In the genomic region with DNA sequence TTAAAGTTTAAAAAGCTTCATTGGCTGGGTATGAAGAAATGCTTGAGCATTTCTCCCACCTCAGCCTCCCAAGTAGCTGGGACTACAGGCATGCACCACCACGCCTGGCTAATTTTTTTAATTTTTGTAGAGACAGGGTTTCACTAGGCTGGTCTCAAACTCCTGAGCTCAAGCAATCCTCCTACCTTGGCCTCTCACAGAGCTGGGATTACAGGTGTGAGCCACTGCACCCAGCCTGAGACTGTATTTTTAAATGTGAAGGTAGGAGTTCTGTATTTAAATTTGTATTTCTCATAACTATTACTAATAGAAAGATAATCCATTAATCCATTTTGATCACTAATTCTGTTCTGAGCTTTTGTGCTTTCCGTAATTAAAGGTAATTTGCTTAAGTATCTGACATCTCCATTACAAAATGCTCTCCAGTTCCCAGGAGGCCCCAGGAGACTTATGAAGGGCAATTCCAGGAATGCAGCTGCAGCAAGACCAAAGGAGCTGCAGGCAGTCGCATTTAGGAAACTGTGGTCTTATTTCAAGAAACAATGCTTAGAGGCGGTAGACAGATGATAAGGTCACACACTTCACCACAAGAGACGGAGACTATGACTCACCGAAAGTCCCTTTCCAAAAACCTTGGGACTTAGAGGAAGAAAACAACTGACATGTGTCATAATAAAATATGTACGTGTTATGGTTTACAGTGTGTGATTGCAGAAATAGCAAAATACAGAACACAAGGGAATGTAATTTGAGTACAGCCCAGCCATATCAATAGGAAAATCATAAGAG, we compare ENCODE assay signal across 1 cellular context.
TF ChIP-seq lines count a peak whose summit lies in the region.

No MANE protein-coding gene starts in this region.

TF ChIP-seq in SK-N-SH, 30 proteins besides CTCF, POLR2A, EP300 and RAD21:
- no peak for TF ChIP-seq GABPA (IDR thresholded peaks at IDR 0.05; ENCODE audit: low read depth)
- no peak for TF ChIP-seq CHD2 (IDR thresholded peaks at IDR 0.05; ENCODE audit: low read length, partially characterized antibody)
- TF ChIP-seq MXI1 (IDR thresholded peaks at IDR 0.05; ENCODE audit: low read depth, low read length): no peak
- TF ChIP-seq, protein P1, sequence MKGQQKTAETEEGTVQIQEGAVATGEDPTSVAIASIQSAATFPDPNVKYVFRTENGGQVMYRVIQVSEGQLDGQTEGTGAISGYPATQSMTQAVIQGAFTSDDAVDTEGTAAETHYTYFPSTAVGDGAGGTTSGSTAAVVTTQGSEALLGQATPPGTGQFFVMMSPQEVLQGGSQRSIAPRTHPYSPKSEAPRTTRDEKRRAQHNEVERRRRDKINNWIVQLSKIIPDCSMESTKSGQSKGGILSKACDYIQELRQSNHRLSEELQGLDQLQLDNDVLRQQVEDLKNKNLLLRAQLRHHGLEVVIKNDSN (IDR thresholded peaks at IDR 0.05; ENCODE audit: borderline replicate concordance, low read depth): no peak
- TF ChIP-seq SMC3 (IDR thresholded peaks at IDR 0.05; ENCODE audit: low read depth, low read length): no peak
- TF ChIP-seq NRF1 (IDR thresholded peaks at IDR 0.05; ENCODE audit: low read depth, low read length): no peak
- TF ChIP-seq ZBTB33 (IDR thresholded peaks at IDR 0.05; ENCODE audit: borderline replicate concordance, low read depth): no peak
- TF ChIP-seq RCOR1 (IDR thresholded peaks at IDR 0.05; ENCODE audit: low read length): no peak
- TF ChIP-seq, protein P2, sequence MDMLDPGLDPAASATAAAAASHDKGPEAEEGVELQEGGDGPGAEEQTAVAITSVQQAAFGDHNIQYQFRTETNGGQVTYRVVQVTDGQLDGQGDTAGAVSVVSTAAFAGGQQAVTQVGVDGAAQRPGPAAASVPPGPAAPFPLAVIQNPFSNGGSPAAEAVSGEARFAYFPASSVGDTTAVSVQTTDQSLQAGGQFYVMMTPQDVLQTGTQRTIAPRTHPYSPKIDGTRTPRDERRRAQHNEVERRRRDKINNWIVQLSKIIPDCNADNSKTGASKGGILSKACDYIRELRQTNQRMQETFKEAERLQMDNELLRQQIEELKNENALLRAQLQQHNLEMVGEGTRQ (IDR thresholded peaks at IDR 0.05; ENCODE audit: borderline replicate concordance, low read depth, low read length): no peak
- no peak; the same call in 1 of the 2 replicates for TF ChIP-seq POLR2AphosphoS5 (IDR thresholded peaks at IDR 0.05; ENCODE audit: low read depth, low read length)
- TF ChIP-seq FOSL2 (IDR thresholded peaks at IDR 0.05; ENCODE audit: borderline replicate concordance, low read depth): peak; percentile 82
- no peak for TF ChIP-seq FOXJ3 (CRISPR knock-in tag; IDR thresholded peaks at IDR 0.05)
- peak; percentile 79; the same call in 1 of the 2 replicates for TF ChIP-seq RXRA (IDR thresholded peaks at IDR 0.05; ENCODE audit: borderline replicate concordance, low read depth)
- TF ChIP-seq NFIC (IDR thresholded peaks at IDR 0.05; ENCODE audit: borderline replicate concordance): peak; percentile 62; the same call in 1 of the 2 replicates
- no peak for TF ChIP-seq MAX (IDR thresholded peaks at IDR 0.05; ENCODE audit: low read depth)
- no peak for TF ChIP-seq YY1 (IDR thresholded peaks at IDR 0.05; ENCODE audit: low read depth)
- TF ChIP-seq FOXM1 (IDR thresholded peaks at IDR 0.05; ENCODE audit: low read depth): no peak
- TF ChIP-seq ELF1 (IDR thresholded peaks at IDR 0.05): no peak
- no peak for TF ChIP-seq RFX5 (IDR thresholded peaks at IDR 0.05; ENCODE audit: low read length)
- TF ChIP-seq, protein P3, sequence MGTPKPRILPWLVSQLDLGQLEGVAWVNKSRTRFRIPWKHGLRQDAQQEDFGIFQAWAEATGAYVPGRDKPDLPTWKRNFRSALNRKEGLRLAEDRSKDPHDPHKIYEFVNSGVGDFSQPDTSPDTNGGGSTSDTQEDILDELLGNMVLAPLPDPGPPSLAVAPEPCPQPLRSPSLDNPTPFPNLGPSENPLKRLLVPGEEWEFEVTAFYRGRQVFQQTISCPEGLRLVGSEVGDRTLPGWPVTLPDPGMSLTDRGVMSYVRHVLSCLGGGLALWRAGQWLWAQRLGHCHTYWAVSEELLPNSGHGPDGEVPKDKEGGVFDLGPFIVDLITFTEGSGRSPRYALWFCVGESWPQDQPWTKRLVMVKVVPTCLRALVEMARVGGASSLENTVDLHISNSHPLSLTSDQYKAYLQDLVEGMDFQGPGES (IDR thresholded peaks at IDR 0.05; ENCODE audit: low read depth, low read length): no peak
- no peak for TF ChIP-seq GATA2 (CRISPR knock-in tag; IDR thresholded peaks at IDR 0.05)
- TF ChIP-seq, protein P4, sequence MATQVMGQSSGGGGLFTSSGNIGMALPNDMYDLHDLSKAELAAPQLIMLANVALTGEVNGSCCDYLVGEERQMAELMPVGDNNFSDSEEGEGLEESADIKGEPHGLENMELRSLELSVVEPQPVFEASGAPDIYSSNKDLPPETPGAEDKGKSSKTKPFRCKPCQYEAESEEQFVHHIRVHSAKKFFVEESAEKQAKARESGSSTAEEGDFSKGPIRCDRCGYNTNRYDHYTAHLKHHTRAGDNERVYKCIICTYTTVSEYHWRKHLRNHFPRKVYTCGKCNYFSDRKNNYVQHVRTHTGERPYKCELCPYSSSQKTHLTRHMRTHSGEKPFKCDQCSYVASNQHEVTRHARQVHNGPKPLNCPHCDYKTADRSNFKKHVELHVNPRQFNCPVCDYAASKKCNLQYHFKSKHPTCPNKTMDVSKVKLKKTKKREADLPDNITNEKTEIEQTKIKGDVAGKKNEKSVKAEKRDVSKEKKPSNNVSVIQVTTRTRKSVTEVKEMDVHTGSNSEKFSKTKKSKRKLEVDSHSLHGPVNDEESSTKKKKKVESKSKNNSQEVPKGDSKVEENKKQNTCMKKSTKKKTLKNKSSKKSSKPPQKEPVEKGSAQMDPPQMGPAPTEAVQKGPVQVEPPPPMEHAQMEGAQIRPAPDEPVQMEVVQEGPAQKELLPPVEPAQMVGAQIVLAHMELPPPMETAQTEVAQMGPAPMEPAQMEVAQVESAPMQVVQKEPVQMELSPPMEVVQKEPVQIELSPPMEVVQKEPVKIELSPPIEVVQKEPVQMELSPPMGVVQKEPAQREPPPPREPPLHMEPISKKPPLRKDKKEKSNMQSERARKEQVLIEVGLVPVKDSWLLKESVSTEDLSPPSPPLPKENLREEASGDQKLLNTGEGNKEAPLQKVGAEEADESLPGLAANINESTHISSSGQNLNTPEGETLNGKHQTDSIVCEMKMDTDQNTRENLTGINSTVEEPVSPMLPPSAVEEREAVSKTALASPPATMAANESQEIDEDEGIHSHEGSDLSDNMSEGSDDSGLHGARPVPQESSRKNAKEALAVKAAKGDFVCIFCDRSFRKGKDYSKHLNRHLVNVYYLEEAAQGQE (IDR thresholded peaks at IDR 0.05; ENCODE audit: low read depth, low read length): 0 out of 2 replicates have a peak, but pooled peaks have one; percentile 23
- TF ChIP-seq EZH2phosphoT487 (IDR thresholded peaks at IDR 0.05; ENCODE audit: borderline replicate concordance, low read depth): no peak
- no peak for TF ChIP-seq TAF1 (IDR thresholded peaks at IDR 0.05; ENCODE audit: borderline replicate concordance, low read depth, low read length)
- no peak for TF ChIP-seq SIN3A (IDR thresholded peaks at IDR 0.05; ENCODE audit: borderline replicate concordance, low read depth, low read length)
- TF ChIP-seq PBX3 (IDR thresholded peaks at IDR 0.05): peak; percentile 91
- TF ChIP-seq TCF12 (IDR thresholded peaks at IDR 0.05): peak; percentile 85
- 0 out of 2 replicates have a peak, but pooled peaks have one; percentile 34 for TF ChIP-seq MEF2A (IDR thresholded peaks at IDR 0.05; ENCODE audit: borderline replicate concordance, low read depth)
- TF ChIP-seq TEAD4 (IDR thresholded peaks at IDR 0.05; ENCODE audit: borderline replicate concordance, insufficient read depth): peak; percentile 74
- TF ChIP-seq JUND (IDR thresholded peaks at IDR 0.05): peak; percentile 79
